ENCODE assay signal across 12 cellular contexts in the genomic region with DNA sequence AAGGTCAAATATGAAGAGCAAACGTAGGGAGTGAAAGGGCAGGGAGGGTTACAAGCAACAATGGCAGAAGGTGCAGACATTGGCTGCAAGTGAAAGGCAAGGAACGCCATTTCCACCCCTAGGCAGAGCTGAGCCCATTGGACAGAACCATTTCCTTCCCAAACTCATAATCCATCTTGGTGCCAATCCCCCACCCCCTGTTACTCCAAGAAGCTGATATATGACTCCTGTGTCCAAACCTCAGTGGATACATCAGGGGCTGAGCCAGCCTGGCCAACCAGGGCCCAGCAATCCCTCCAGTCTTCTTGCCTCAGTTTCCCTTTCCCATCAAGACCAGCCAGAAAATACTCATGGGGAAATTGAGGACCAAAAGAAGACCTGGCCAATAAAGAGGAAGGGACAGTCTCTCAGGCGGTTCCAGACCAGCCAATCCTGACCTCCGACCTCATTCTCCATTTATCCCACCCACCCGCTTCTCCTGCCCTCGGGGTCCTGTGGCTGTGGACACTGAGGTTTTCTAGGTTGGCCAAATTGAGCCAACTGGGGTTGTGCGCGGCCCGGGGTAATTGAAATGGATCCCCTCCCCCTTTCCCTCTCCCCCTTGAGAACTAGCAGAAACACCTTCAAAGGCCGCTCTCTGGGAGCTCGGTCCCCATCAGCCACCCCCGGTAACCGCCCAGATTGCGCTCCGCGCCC. TPM values are rescaled to one million over a fixed set of nuclear protein-coding genes. Genes with fewer than 3 reads are reported as not detected.
DNase-seq lines count a peak whose midpoint lies in the region; ATAC-seq and TF ChIP-seq lines count a peak whose summit lies in the region.
"Had no signal": no experiment of that assay in that cellular context is flagged by ENCODE, and none has a peak within 500 bp of the region (broad histone marks: within the 10 kb centered on the region; RNA-seq: fewer than 3 reads in every experiment).

No MANE protein-coding gene starts in this region.

- no peak for TF ChIP-seq POLR2A in esophagus muscularis mucosa (IDR thresholded peaks at IDR 0.05; ENCODE audit: low read depth)

- H3K9ac ChIP-seq in NT2/D1 (ENCODE audit: insufficient read length, low read depth) = peak overlapping the region; percentile 3
- H3K9ac ChIP-seq in mesendoderm (ENCODE audit: low read length) = peak overlapping the region; percentile 6
- H3K9ac ChIP-seq in stomach smooth muscle (ENCODE audit: low read length in 2 of 2) = peak overlapping the region; percentile 62 to 68

- H3K9me3 ChIP-seq in NT2/D1 (ENCODE audit: insufficient read depth, low read length) (no peaks in the 10 kb centered on the region), esophagus muscularis mucosa (no peaks in the 10 kb centered on the region), stomach smooth muscle (ENCODE audit: control insufficient read depth in 2 of 2, low read length in 2 of 2) (no peaks in the 10 kb centered on the region)

- no peak overlapping the region for H4K8ac ChIP-seq in mesendoderm (ENCODE audit: low read depth, low read length)

- H3K4me2 ChIP-seq in mesendoderm (ENCODE audit: low read length) = no peak overlapping the region

- 65% methylated on average over 10 of the region's 16 CpGs for WGBS in esophagus muscularis mucosa
- WGBS in mesendoderm (ENCODE audit: extremely low coverage, insufficient coverage, low lambda C conversion rate) = no CpG with 5 or more reads among the region's 16 CpGs

- H3K79me2 ChIP-seq in mesendoderm (ENCODE audit: control insufficient read depth, insufficient read depth, low read length) = no peaks in the 10 kb centered on the region

- H3K4me3 ChIP-seq in NT2/D1 (ENCODE audit: insufficient read length, low read depth) = peak overlapping the region; percentile 19
- peak overlapping the region; percentile 61 to 77 (median 65) for H3K4me3 ChIP-seq in esophagus muscularis mucosa
- H3K4me3 ChIP-seq in mesendoderm (ENCODE audit: low read length) = no peak overlapping the region
- H3K4me3 ChIP-seq in stomach smooth muscle (ENCODE audit: low read length in 2 of 2) = peak overlapping the region; percentile 77 to 80
- H3K4me3 ChIP-seq: PC-9 had no signal

- H3K18ac ChIP-seq in mesendoderm (ENCODE audit: low read length) = peak overlapping the region; percentile 53

- H4K5ac ChIP-seq in mesendoderm (ENCODE audit: low read length) = no peak overlapping the region

- intact Hi-C loops in esophagus muscularis mucosa (cut with DNase I) = no loop called here

- H3K27ac ChIP-seq in esophagus muscularis mucosa (replicated peaks in 1 of 4) (peak overlapping the region; percentile 89 to 94 (median 90)), mesendoderm (ENCODE audit: low read depth, low read length) (no peak overlapping the region), stomach smooth muscle (ENCODE audit: low read length) (peak overlapping the region; percentile 76)
- H3K27ac ChIP-seq: PC-9 had no signal

- no peak for TF ChIP-seq EP300 in esophagus muscularis mucosa (IDR thresholded peaks at IDR 0.05)

- no peak for DNase-seq in NT2/D1 (ENCODE audit: low read depth, low spot score)
- no peak for DNase-seq in esophagus muscularis mucosa (ENCODE audit: extremely low spot score)
- no peak for DNase-seq in mesendoderm
- no peak for DNase-seq in activated CD4-positive, alpha-beta T cell treated with anti-CD3 and anti-CD28 coated beads for 1 hour
- no peak for DNase-seq in GM19238 (ENCODE audit: insufficient read length, low spot score)
- DNase-seq: activated CD4-positive, alpha-beta T cell treated with anti-CD3 and anti-CD28 coated beads for 48 hours; activated naive CD8-positive, alpha-beta T cell treated with anti-CD3 and anti-CD28 coated beads for 36 hours; NCI-H1092; PC-9 had no signal

- peak overlapping the region; percentile 25 for H3K56ac ChIP-seq in mesendoderm (ENCODE audit: low read length)

- ATAC-seq in HG03139 (IDR thresholded peaks at IDR 0.05; ENCODE audit: unreplicated experiment) (no peak), GM21737 (IDR thresholded peaks at IDR 0.05; ENCODE audit: unreplicated experiment) (no peak)

- no peak for TF ChIP-seq CTCF in esophagus muscularis mucosa (IDR thresholded peaks at IDR 0.05)

- peaks cover 20% of the 10 kb centered on the region for H3K27me3 ChIP-seq in NT2/D1 (ENCODE audit: insufficient read depth, insufficient read length)
- H3K27me3 ChIP-seq in esophagus muscularis mucosa = no peaks in the 10 kb centered on the region
- no peaks in the 10 kb centered on the region for H3K27me3 ChIP-seq in mesendoderm (ENCODE audit: insufficient read depth, low read length, poor library complexity)
- H3K27me3 ChIP-seq in stomach smooth muscle (ENCODE audit: control insufficient read depth in 1 of 2, insufficient read depth in 2 of 2, low read length in 2 of 2) = no peaks in the 10 kb centered on the region

- H3K4ac ChIP-seq in mesendoderm (ENCODE audit: low read depth, low read length) = no peak overlapping the region

- no peak overlapping the region for H2BK5ac ChIP-seq in mesendoderm (ENCODE audit: low read length)

- no peak overlapping the region for H3K23ac ChIP-seq in mesendoderm (ENCODE audit: low read length)

- H3K36me3 ChIP-seq in NT2/D1 (ENCODE audit: insufficient read depth, insufficient read length, low read length) = peaks cover 26% of the 10 kb centered on the region
- no peaks in the 10 kb centered on the region for H3K36me3 ChIP-seq in esophagus muscularis mucosa
- no peaks in the 10 kb centered on the region for H3K36me3 ChIP-seq in mesendoderm (ENCODE audit: control insufficient read depth, insufficient read depth, low read length)
- peaks cover 0 to 3% of the 10 kb centered on the region in 2 donors for H3K36me3 ChIP-seq in stomach smooth muscle (ENCODE audit: control insufficient read depth in 2 of 2, insufficient read depth in 2 of 2, low read length in 2 of 2)

- no peak overlapping the region for H2BK15ac ChIP-seq in mesendoderm (replicated peaks; ENCODE audit: low read depth)

- H2BK120ac ChIP-seq in mesendoderm (ENCODE audit: low read depth, low read length) = no peak overlapping the region

- H3K79me1 ChIP-seq in mesendoderm (ENCODE audit: low read length) = peaks cover 2% of the 10 kb centered on the region

- no peak overlapping the region for H2AK5ac ChIP-seq in mesendoderm (ENCODE audit: low read length)

- H3K4me1 ChIP-seq in NT2/D1 (ENCODE audit: insufficient read depth, insufficient read length) (peaks cover 12% of the 10 kb centered on the region), esophagus muscularis mucosa (peaks cover 77 to 95% (median 89%) of the 10 kb centered on the region in 4 donors), mesendoderm (ENCODE audit: control insufficient read depth, low read depth, low read length) (peaks cover 6% of the 10 kb centered on the region), stomach smooth muscle (ENCODE audit: control insufficient read depth, insufficient read depth, low read length) (peaks cover 68% of the 10 kb centered on the region)

RNA-seq across cellular contexts. Expression of a gene that starts 24.8 kb away (rescaled TPM):
- 1,000 to 10,000 TPM; 1,001 to 2,170 (median 1,411) TPM for total RNA-seq in esophagus muscularis mucosa
- polyA plus RNA-seq in mesendoderm (2013, experiment 1 of 2) = 1.7 TPM
- polyA plus RNA-seq in mesendoderm (2013, experiment 2 of 2) = 2.4 TPM

Comparison
In these comparisons a context has a peak if more than half of its experiments do, and no peak if none do; other contexts are left out.
1. H3K9ac ChIP-seq: peak in every context shown above with its lines; median percentile 65 in stomach smooth muscle; 6 in mesendoderm; 3 in NT2/D1.